Comparison of ENCODE assay signal across 30 cellular contexts in genomic region chr10:70669015-70669414, GRCh38. TPM values are rescaled to one million over a fixed set of nuclear protein-coding genes. Genes with fewer than 3 reads are reported as not detected.
"Had no signal": no experiment of that assay in that cellular context is flagged by ENCODE, and none has a peak within 500 bp of the region (broad histone marks: within the 10 kb centered on the region; RNA-seq: fewer than 3 reads in every experiment).

No MANE protein-coding gene starts in this region.

- H3K36me3 Mint-ChIP-seq: stimulated activated effector memory CD8-positive, alpha-beta T cell treated with anti-CD3 and anti-CD28 coated beads, Interleukin-12 subunit alpha, Interleukin-12 subunit beta, amount 100 ng/mL, for 72 hours; type B pancreatic cell had no signal

- H2AFZ ChIP-seq: hepatocyte had no signal

- H3K36me3 ChIP-seq: esophagus muscularis mucosa, gastroesophageal sphincter, heart left ventricle, left lung, prostate gland, right atrium auricular region, stomach, tibial artery had no signal

- H3K27me3 ChIP-seq: right atrium auricular region, testis had no signal

- H3K4me1 ChIP-seq: prostate gland had no signal

- H3K9me3 Mint-ChIP-seq: stimulated activated effector memory CD8-positive, alpha-beta T cell treated with anti-CD3 and anti-CD28 coated beads, Interleukin-12 subunit alpha, Interleukin-12 subunit beta, amount 100 ng/mL, for 72 hours had no signal

- H3K27ac Mint-ChIP-seq: naive thymus-derived CD4-positive, alpha-beta T cell; stimulated activated effector memory CD8-positive, alpha-beta T cell treated with anti-CD3 and anti-CD28 coated beads, Interleukin-12 subunit alpha, Interleukin-12 subunit beta, amount 100 ng/mL, for 72 hours; type B pancreatic cell had no signal

- FAIRE-seq: endothelial cell of umbilical vein, kidney had no signal

- H3K4me2 ChIP-seq: hepatocyte, smooth muscle cell had no signal

- H3K4me3 Mint-ChIP-seq: naive thymus-derived CD4-positive, alpha-beta T cell; stimulated activated effector memory CD8-positive, alpha-beta T cell treated with anti-CD3 and anti-CD28 coated beads, Interleukin-12 subunit alpha, Interleukin-12 subunit beta, amount 100 ng/mL, for 72 hours; type B pancreatic cell had no signal

- H3K27ac ChIP-seq: esophagus muscularis mucosa, foreskin keratinocyte, gastroesophageal sphincter, heart left ventricle, hepatocyte, left lung, prostate gland, right atrium auricular region, stomach, testis, tibial artery had no signal

- H3K79me2 ChIP-seq: hepatocyte had no signal

- H3K9me3 ChIP-seq: esophagus muscularis mucosa, gastroesophageal sphincter, left lung, prostate gland, right atrium auricular region, stomach, testis, tibial artery had no signal

- H3K4me3 ChIP-seq: esophagus muscularis mucosa, gastroesophageal sphincter, heart left ventricle, hepatocyte, left lung, prostate gland, right atrium auricular region, smooth muscle cell, stomach, testis, tibial artery had no signal

- DNase-seq: dermis blood vessel endothelial cell; effector memory CD4-positive, alpha-beta T cell; foreskin keratinocyte; kidney; left cardiac atrium; left lung; mesendoderm; midbrain; naive thymus-derived CD4-positive, alpha-beta T cell; nucleus accumbens; stimulated activated CD4-positive, alpha-beta T cell treated with anti-CD3 and anti-CD28 coated beads, Interleukin-12 subunit alpha, Interleukin-12 subunit beta, amount 100 ng/mL, for 4 hours; stimulated activated CD4-positive, alpha-beta T cell treated with anti-CD3 and anti-CD28 coated beads, Interleukin-2, amount 100 ng/mL, for 24 hours; stimulated activated CD4-positive, alpha-beta T cell treated with anti-CD3 and anti-CD28 coated beads, Interleukin-4, amount 100 ng/mL, for 24 hours; stimulated activated naive CD4-positive, alpha-beta T cell treated with Interleukin-2 at 50 U/mL for 16 hours; stomach; testis; tibial artery had no signal

- ATAC-seq: foreskin keratinocyte; gastroesophageal sphincter; heart left ventricle; left cardiac atrium; left lung; naive thymus-derived CD4-positive, alpha-beta T cell; sciatic nerve; stimulated activated effector memory CD8-positive, alpha-beta T cell treated with anti-CD3 and anti-CD28 coated beads, Interleukin-12 subunit alpha, Interleukin-12 subunit beta, amount 100 ng/mL, for 72 hours had no signal

RNA-seq across cellular contexts. Expression of gene ADAMTS14, which starts 3.3 kb away (rescaled TPM):
- total RNA-seq: endothelial cell of umbilical vein, foreskin keratinocyte, lung microvascular endothelial cell, right atrium auricular region, subcutaneous adipose tissue had no signal
- polyA plus RNA-seq: endothelial cell of umbilical vein; naive thymus-derived CD4-positive, alpha-beta T cell had no signal
